ENCODE assay signal across 25 cellular contexts in the genomic region with DNA sequence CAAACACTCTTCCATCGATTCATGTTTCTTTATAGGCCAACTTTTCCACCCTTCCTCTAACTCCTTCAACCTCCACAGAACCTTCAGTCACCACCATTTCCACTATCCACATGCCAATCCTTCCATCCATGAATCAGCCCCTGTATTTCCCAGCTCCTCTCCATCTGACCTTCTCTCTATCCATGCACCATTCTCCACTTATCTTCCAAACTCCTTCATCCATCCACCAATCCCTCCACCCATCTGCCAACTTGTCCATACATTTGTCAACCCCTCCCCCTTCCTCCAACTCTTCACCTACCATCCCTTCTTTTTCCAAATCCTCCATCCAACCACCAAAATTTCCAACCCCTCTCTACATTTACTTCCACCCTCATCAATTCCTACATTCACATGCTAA. TPM values are rescaled to one million over a fixed set of nuclear protein-coding genes. Genes with fewer than 3 reads are reported as not detected.
DNase-seq lines count a peak whose midpoint lies in the region; ATAC-seq, FAIRE-seq and TF ChIP-seq lines count a peak whose summit lies in the region.
"Had no signal": no experiment of that assay in that cellular context is flagged by ENCODE, and none has a peak within 500 bp of the region (broad histone marks: within the 10 kb centered on the region; RNA-seq: fewer than 3 reads in every experiment).

No MANE protein-coding gene starts in this region.

- H3K4me1 ChIP-seq in HepG2 (ENCODE audit: insufficient read depth, low read length), result no peaks in the 10 kb centered on the region
- peaks cover 0 to 19% (median 3%) of the 10 kb centered on the region in 4 donors for H3K4me1 ChIP-seq in right lobe of liver
- H3K4me1 ChIP-seq: BE2C, BLaER1 had no signal

- TF ChIP-seq RAD21 in HepG2 (CRISPR knock-in tag; IDR thresholded peaks at IDR 0.05), result no peak

- BruUV-seq in HepG2 (replicated peaks; lab: Mats Ljungman, UMichigan), result no TSS peak

- no peak overlapping the region for H2AFZ ChIP-seq in HepG2 (ENCODE audit: low read length)

- H3K4me3 ChIP-seq in HepG2 (replicated peaks in 1 of 3; ENCODE audit: insufficient read depth in 1 of 3, low read depth in 2 of 3, low read length in 3 of 3) (no peak overlapping the region), right lobe of liver (no peak overlapping the region)
- H3K4me3 ChIP-seq: BLaER1, GM12878 had no signal

- TF ChIP-seq CTCF in HepG2 (CRISPR knock-in tag; IDR thresholded peaks at IDR 0.05) (no peak), right lobe of liver (IDR thresholded peaks at IDR 0.05) (no peak)

- ATAC-seq in HepG2 (no peak), right lobe of liver (no peak), left lobe of liver (no peak)
- ATAC-seq: GM12878 had no signal

- intact Hi-C loops in HepG2 (cut with micrococcal nuclease; ENCODE audit: unreplicated experiment), result no loop called here
- intact Hi-C loops in right lobe of liver (cut with DNase I), result no loop called here

- H3K9ac ChIP-seq in HepG2 (ENCODE audit: insufficient read depth, low read depth, low read length), result no peak overlapping the region
- H3K9ac ChIP-seq: BLaER1 had no signal

- H3K79me2 ChIP-seq in HepG2 (ENCODE audit: insufficient read depth, low read length), result no peaks in the 10 kb centered on the region

- H3K9me3 ChIP-seq in HepG2 (ENCODE audit: low read length) (no peaks in the 10 kb centered on the region), right lobe of liver (no peaks in the 10 kb centered on the region)
- H3K9me3 ChIP-seq: BE2C, BLaER1 had no signal

- H4K20me1 ChIP-seq in HepG2 (ENCODE audit: insufficient read depth, low read length), result no peaks in the 10 kb centered on the region
- H4K20me1 ChIP-seq: BLaER1 had no signal

- no peak for DNase-seq in HepG2 (ENCODE audit: low spot score)
- DNase-seq in right lobe of liver, result no peak
- no peak for DNase-seq in HTR-8/SVneo (ENCODE audit: insufficient read length, low spot score)
- DNase-seq in left lobe of liver (ENCODE audit: low spot score), result peak; percentile 3
- no peak for DNase-seq in NCI-H2081 treated with DMSO at 0.1 percent for 48 hours (lab: John Stamatoyannopoulos, UW)
- DNase-seq in mesenteric fat pad (ENCODE audit: low spot score), result no peak
- DNase-seq: 8988T; ACHN; BE2C; C1 segment of cervical spinal cord; CD4-positive, alpha-beta memory T cell; CD4-positive, CD25-positive, alpha-beta regulatory T cell; CD8-positive, alpha-beta memory T cell; DMS 273 treated with DMSO at 0.1 percent for 48 hours; DMS153; DMS53; DMS79; DND-41; EL; GDM1 had no signal

- WGBS in HepG2 (ENCODE audit: low lambda C conversion rate), result 0% methylated on average over 1 of the region's 1 CpG
- 67% methylated on average over 1 of the region's 1 CpG for WGBS in right lobe of liver (ENCODE audit: insufficient coverage, low coverage, low lambda C conversion rate, missing lambda C conversion rate)

- no peaks in the 10 kb centered on the region for H3K36me3 ChIP-seq in HepG2 (replicated peaks in 1 of 2; ENCODE audit: control insufficient read depth in 1 of 2, insufficient read depth in 2 of 2, low read length in 2 of 2)
- no peaks in the 10 kb centered on the region for H3K36me3 ChIP-seq in right lobe of liver
- H3K36me3 ChIP-seq: BE2C, BLaER1 had no signal

- H3K27ac ChIP-seq in HepG2 (ENCODE audit: extremely low read length, insufficient read depth, low read length), result no peak overlapping the region
- no peak overlapping the region for H3K27ac ChIP-seq in right lobe of liver
- H3K27ac ChIP-seq: BLaER1 had no signal

- H3K4me2 ChIP-seq in HepG2 (ENCODE audit: low read depth, low read length), result no peak overlapping the region
- H3K4me2 ChIP-seq: BLaER1 had no signal

- H3K27me3 ChIP-seq in HepG2 (ENCODE audit: control insufficient read depth in 1 of 2, insufficient read depth in 2 of 2, low read length in 2 of 2) (no peaks in the 10 kb centered on the region), right lobe of liver (no peaks in the 10 kb centered on the region)
- H3K27me3 ChIP-seq: BE2C, BLaER1 had no signal

- CTCF ChIA-PET in HepG2 (lab: Yijun Ruan, JAX; ENCODE audit: low intra/inter-chr PET ratio, low total read pairs), result no interaction called here

- POLR2A ChIA-PET in HepG2 (lab: Yijun Ruan, JAX), result no interaction called here

- in situ Hi-C loops in HepG2 (cut with HindIII; ENCODE audit: extremely low pct_ligation_motif_present, low pct_unique_long_range_greater_than_20kb), result no loop called here

- FAIRE-seq in HepG2 (lab: Jason Lieb, UNC), result no peak
- FAIRE-seq in HTR-8/SVneo (lab: Jason Lieb, UNC), result peak; percentile 13
- FAIRE-seq: A204.1, GM12878, GM12892, GM18507 had no signal

- no peak for TF ChIP-seq EP300 in HepG2 (IDR thresholded peaks at IDR 0.05; ENCODE audit: low read depth in 2 of 2, low read length in 2 of 2)
- no peak for TF ChIP-seq EP300 in HepG2 (CRISPR knock-in tag; IDR thresholded peaks at IDR 0.05; ENCODE audit: borderline replicate concordance)

- TF ChIP-seq POLR2A in HepG2 (IDR thresholded peaks at IDR 0.05; ENCODE audit: insufficient read depth in 1 of 2, low read depth in 2 of 2, low read length in 2 of 2) (no peak), right lobe of liver (IDR thresholded peaks at IDR 0.05) (no peak)

RNA-seq across cellular contexts. Expression of gene MAFB, which starts 49.9 kb away (rescaled TPM):
- total RNA-seq in HepG2 (2016; rRNA removed; fragmentation: Illumina TruSeq; extraction: Trizol), result 0.11 and 0.18 TPM in 2 replicates
- total RNA-seq in HepG2 (2016; cell fraction: cytosol; rRNA removed; fragmentation: Illumina TruSeq; extraction: Trizol; ENCODE audit: low read depth), result not detected in 2 replicates
- 0.06 and 0.27 TPM in 2 replicates for total RNA-seq in HepG2 (2016; cell fraction: insoluble cytoplasmic fraction; rRNA removed; fragmentation: Illumina TruSeq; extraction: Trizol)
- 0.03 and 0.09 TPM in 2 replicates for total RNA-seq in HepG2 (2016; cell fraction: membrane; rRNA removed; fragmentation: Illumina TruSeq; extraction: Trizol)
- total RNA-seq in HepG2 (2016; cell fraction: nucleus; rRNA removed; fragmentation: Illumina TruSeq; extraction: Trizol), result 0.13 and 0.25 TPM in 2 replicates
- polyA plus RNA-seq in HepG2 (2011; rRNA removed), result 0.08 and 0.14 TPM in 2 replicates
- 0.04 and 0.10 TPM in 2 replicates for polyA plus RNA-seq in HepG2 (2011; cell fraction: cytosol; rRNA removed)
- 0.14 and 0.24 TPM in 2 replicates for polyA plus RNA-seq in HepG2 (2011; cell fraction: nucleus; rRNA removed)
- 0.11 and 0.28 TPM in 2 replicates for polyA plus RNA-seq in HepG2 (2012)
- not detected in 2 replicates for polyA plus RNA-seq in HepG2 (2016; cell fraction: cytosol; fragmentation: Illumina TruSeq; extraction: Trizol; ENCODE audit: low read depth)
- 0.26 and 0.32 TPM in 2 replicates for polyA plus RNA-seq in HepG2 (2016; cell fraction: insoluble cytoplasmic fraction; fragmentation: Illumina TruSeq; extraction: Trizol; ENCODE audit: low read depth)
- 0.05 and 0.07 TPM in 2 replicates for polyA plus RNA-seq in HepG2 (2016; cell fraction: membrane; fragmentation: Illumina TruSeq; extraction: Trizol; ENCODE audit: low read depth)
- polyA plus RNA-seq in HepG2 (2016; cell fraction: nucleus; fragmentation: Illumina TruSeq; extraction: Trizol; ENCODE audit: insufficient read depth, low read depth), result 0.39 and 0.52 TPM in 2 replicates
- polyA minus RNA-seq in HepG2 (2011; rRNA and poly(A)+ RNA removed; ENCODE audit: low replicate concordance), result 0.06 and 0.98 TPM in 2 replicates
- polyA minus RNA-seq in HepG2 (2011; cell fraction: cytosol; rRNA and poly(A)+ RNA removed), result 0.18 and 0.20 TPM in 2 replicates
- 0.12 and 0.13 TPM in 2 replicates for polyA minus RNA-seq in HepG2 (2011; cell fraction: nucleus; rRNA and poly(A)+ RNA removed)
- 10 to 100 TPM; 16.6 to 32.3 (median 22.5) TPM for total RNA-seq in right lobe of liver
- total RNA-seq in left lobe of liver, result 35.3 TPM
- 86.0 TPM for total RNA-seq in mesenteric fat pad
- total RNA-seq: CD4-positive, CD25-positive, alpha-beta regulatory T cell; GM12878 had no signal
- polyA plus RNA-seq: CD8-positive, alpha-beta memory T cell had no signal

Comparison
In these comparisons a context has a peak if more than half of its experiments do, and no peak if none do; other contexts are left out.
1. RNA of gene MAFB, which starts 49.9 kb away (total RNA-seq): 86.0 TPM in mesenteric fat pad (single experiment), 35.3 TPM in left lobe of liver (single experiment) and 16.6 to 32.3 TPM in right lobe of liver; 0.03 to 0.27 TPM in HepG2; every median in the first group is over 10 times any median in the second.